18 cellular contexts compared by ENCODE assay signal in genomic region chr9:83106272-83106671, GRCh38. TPM values are rescaled to one million over a fixed set of nuclear protein-coding genes. Genes with fewer than 3 reads are reported as not detected.
"Had no signal": no experiment of that assay in that cellular context is flagged by ENCODE, and none has a peak within 500 bp of the region (broad histone marks: within the 10 kb centered on the region; RNA-seq: fewer than 3 reads in every experiment).

No MANE protein-coding gene starts in this region.

- DNase-seq: activated CD4-positive, alpha-beta T cell treated with anti-CD3 and anti-CD28 coated beads, Interleukin-2, amount 50 U/mL, for 48 hours; activated naive CD4-positive, alpha-beta T cell treated with anti-CD3 and anti-CD28 coated beads for 36 hours; activated naive CD8-positive, alpha-beta T cell treated with anti-CD3 and anti-CD28 coated beads, Interleukin-2, amount 50 U/mL, for 24 hours; activated T-cell treated with anti-CD3 and anti-CD28 coated beads, Interleukin-2, amount 50 U/mL, for 1 hour; aorta; cerebellar nuclear complex; effector CD8-positive, alpha-beta T cell; foreskin melanocyte; left ventricle myocardium superior; nucleus accumbens; posterior cingulate gyrus; retina; stimulated activated CD4-positive, alpha-beta T cell treated with anti-CD3 and anti-CD28 coated beads, Interleukin-2, amount 100 ng/mL, for 48 hours; tibial artery; uterus had no signal

- ATAC-seq: activated CD4-positive, CD25-positive, alpha-beta regulatory T cell treated with anti-CD3 and anti-CD28 coated beads, Interleukin-2, amount 50 U/mL, for 24 hours; activated naive CD8-positive, alpha-beta T cell treated with anti-CD3 and anti-CD28 coated beads, Interleukin-2, amount 50 U/mL, for 24 hours; left ventricle myocardium superior; stimulated activated memory B cell treated with anti-CD40 and anti-IgM and Interleukin-4, amounts not matched to agents 10 μg/mL and 1 μg/mL and 100 μg/mL, for 72 hours had no signal

RNA-seq across cellular contexts. Expression of gene RASEF, which starts 43.3 kb away (rescaled TPM):
- polyA plus RNA-seq: endothelial cell of umbilical vein had no signal
